In genomic region chr7:2405601-2406345, GRCh38 we compare ENCODE assay signal across 8 cellular contexts. TPM values are rescaled to one million over a fixed set of nuclear protein-coding genes. Genes with fewer than 3 reads are reported as not detected.
DNase-seq lines count a peak whose midpoint lies in the region; ATAC-seq and TF ChIP-seq lines count a peak whose summit lies in the region.

No MANE protein-coding gene starts in this region.

- H3K9me3 Mint-ChIP-seq in dendritic cell treated with granulocyte-macrophage colony-stimulating factor and Interleukin-4, amounts not matched to agents 40 ng/mL and 50 ng/mL, for 4 days: no peaks in the 10 kb centered on the region

- ATAC-seq in GM19025 (IDR thresholded peaks at IDR 0.05; ENCODE audit: low read depth, unreplicated experiment) (peak; percentile 47), HG03039 (IDR thresholded peaks at IDR 0.05; ENCODE audit: unreplicated experiment) (peak; percentile 30), gastrocnemius medialis (no peak), right cardiac atrium (no peak)

- peak overlapping the region; percentile 79 for H3K4me3 Mint-ChIP-seq in dendritic cell treated with granulocyte-macrophage colony-stimulating factor and Interleukin-4, amounts not matched to agents 40 ng/mL and 50 ng/mL, for 4 days

- H3K36me3 Mint-ChIP-seq in dendritic cell treated with granulocyte-macrophage colony-stimulating factor and Interleukin-4, amounts not matched to agents 40 ng/mL and 50 ng/mL, for 4 days (ENCODE audit: low read depth): no peaks in the 10 kb centered on the region

- H3K27ac Mint-ChIP-seq in dendritic cell treated with granulocyte-macrophage colony-stimulating factor and Interleukin-4, amounts not matched to agents 40 ng/mL and 50 ng/mL, for 4 days: peak overlapping the region; percentile 62

- H3K4me1 ChIP-seq in stomach (peaks cover 20 to 82% (median 54%) of the 10 kb centered on the region in 4 donors), sigmoid colon (peaks cover 0 to 37% (median 30%) of the 10 kb centered on the region in 4 donors), gastrocnemius medialis (peaks cover 14 to 24% of the 10 kb centered on the region in 2 donors), right cardiac atrium (ENCODE audit: control insufficient read depth, insufficient read depth, low read length) (peaks cover 9% of the 10 kb centered on the region)

- peak; percentile 32 for DNase-seq in T-helper 22 cell (ENCODE audit: low read depth)
- no peak for DNase-seq in stomach
- DNase-seq in sigmoid colon: no peak
- no peak for DNase-seq in gastrocnemius medialis
- DNase-seq in right cardiac atrium: no peak

- peak overlapping the region; percentile 59 to 88 (median 77) for H3K27ac ChIP-seq in stomach
- peak overlapping the region in 1 of 4 donors; percentile 12 for H3K27ac ChIP-seq in sigmoid colon
- H3K27ac ChIP-seq in gastrocnemius medialis: no peak overlapping the region
- H3K27ac ChIP-seq in right cardiac atrium (ENCODE audit: low read length): no peak overlapping the region

- H3K27me3 ChIP-seq in stomach (no peaks in the 10 kb centered on the region), sigmoid colon (no peaks in the 10 kb centered on the region), gastrocnemius medialis (no peaks in the 10 kb centered on the region), right cardiac atrium (ENCODE audit: control insufficient read depth, insufficient read depth) (no peaks in the 10 kb centered on the region)

- in situ Hi-C loops in gastrocnemius medialis (cut with MboI; ENCODE audit: low sequenced_read_pairs in 4 of 4): no loop called here

- TF ChIP-seq POLR2A in stomach (IDR thresholded peaks at IDR 0.05) (no peak), sigmoid colon (IDR thresholded peaks at IDR 0.05) (no peak), gastrocnemius medialis (IDR thresholded peaks at IDR 0.05) (no peak)

- TF ChIP-seq CTCF in stomach (IDR thresholded peaks at IDR 0.05): no peak
- no peak for TF ChIP-seq CTCF in sigmoid colon (IDR thresholded peaks at IDR 0.05)
- no peak for TF ChIP-seq CTCF in gastrocnemius medialis (IDR thresholded peaks at IDR 0.05 in 4 of 5, conservative IDR thresholded peaks at IDR 0.05 in 1 of 5)

- H3K4me1 Mint-ChIP-seq in dendritic cell treated with granulocyte-macrophage colony-stimulating factor and Interleukin-4, amounts not matched to agents 40 ng/mL and 50 ng/mL, for 4 days (ENCODE audit: low read depth): peaks cover 70% of the 10 kb centered on the region

- WGBS in stomach, 5 donors: 68 to 83% (median 76%) methylated on average over 21 of the region's 21 CpGs
- WGBS in sigmoid colon, 2 donors: 55 to 83% methylated on average over 21 of the region's 21 CpGs
- 81% methylated on average over 21 of the region's 21 CpGs for WGBS in right cardiac atrium

- TF ChIP-seq EP300 in stomach (IDR thresholded peaks at IDR 0.05) (no peak), sigmoid colon (IDR thresholded peaks at IDR 0.05) (no peak)

- H3K9me3 ChIP-seq in stomach: no peaks in the 10 kb centered on the region
- no peaks in the 10 kb centered on the region for H3K9me3 ChIP-seq in sigmoid colon
- H3K9me3 ChIP-seq in gastrocnemius medialis: no peaks in the 10 kb centered on the region
- H3K9me3 ChIP-seq in right cardiac atrium (ENCODE audit: control insufficient read depth, low read length): no peaks in the 10 kb centered on the region

- peak overlapping the region in 3 of 4 donors; percentile 9 to 96 (median 96) for H3K4me3 ChIP-seq in stomach
- H3K4me3 ChIP-seq in sigmoid colon: no peak overlapping the region
- H3K4me3 ChIP-seq in gastrocnemius medialis: no peak overlapping the region
- no peak overlapping the region for H3K4me3 ChIP-seq in right cardiac atrium (ENCODE audit: low read length)

- peaks cover 4% of the 10 kb centered on the region for H3K27me3 Mint-ChIP-seq in dendritic cell treated with granulocyte-macrophage colony-stimulating factor and Interleukin-4, amounts not matched to agents 40 ng/mL and 50 ng/mL, for 4 days

- intact Hi-C loops in dendritic cell treated with granulocyte-macrophage colony-stimulating factor and Interleukin-4, amounts not matched to agents 40 ng/mL and 50 ng/mL, for 4 days (cut with micrococcal nuclease): loop anchor here (10.0 kb wide), 1 partner anchor 51 kb away; the partner anchor contains the start of gene EIF3B
- intact Hi-C loops in stomach (cut with DNase I; ENCODE audit: low total_unique reads) (no loop called here), sigmoid colon (cut with DNase I) (no loop called here), gastrocnemius medialis (cut with DNase I; ENCODE audit: low total_unique reads) (no loop called here), right cardiac atrium (cut with DNase I) (no loop called here)

- no peaks in the 10 kb centered on the region for H3K36me3 ChIP-seq in stomach
- H3K36me3 ChIP-seq in sigmoid colon: no peaks in the 10 kb centered on the region
- no peaks in the 10 kb centered on the region for H3K36me3 ChIP-seq in gastrocnemius medialis

RNA-seq across cellular contexts. Expression of gene CHST12, which starts 2.4 kb away (rescaled TPM):
- total RNA-seq in stomach: 10 to 100 TPM in 2 of 5 donors, 1 to 10 TPM in 3; 1.7 to 23.0 (median 8.5) TPM
- 1 to 10 TPM; 1.8 to 6.6 (median 6.0) TPM for polyA plus RNA-seq in stomach
- total RNA-seq in sigmoid colon: 10 to 100 TPM in 3 of 4 donors, 1 to 10 TPM in 1; 7.5 to 10.9 (median 10.4) TPM
- 10 to 100 TPM in 1 of 3 donors, 1 to 10 TPM in 2; 1.2 to 11.9 (median 3.2) TPM for polyA plus RNA-seq in sigmoid colon
- total RNA-seq in gastrocnemius medialis: 10 to 100 TPM in 2 of 4 donors, 1 to 10 TPM in 2; 5.5 to 13.1 (median 10.1) TPM
- 10 to 100 TPM; 16.6 to 19.5 (median 19.4) TPM for total RNA-seq in right cardiac atrium
- polyA plus RNA-seq in right cardiac atrium: 17.9 TPM

RNA-seq across cellular contexts. Expression of gene EIF3B, which starts 51.1 kb away (rescaled TPM):
- total RNA-seq in stomach (100 to 1,000 TPM; 115 to 373 (median 150) TPM), sigmoid colon (100 to 1,000 TPM in 2 of 4 donors, 10 to 100 TPM in 2; 89.2 to 125 (median 103) TPM), gastrocnemius medialis (100 to 1,000 TPM; 105 to 207 (median 195) TPM), right cardiac atrium (10 to 100 TPM; 64.9 to 81.7 (median 72.8) TPM)
- polyA plus RNA-seq in stomach (10 to 100 TPM; 64.8 to 90.1 (median 88.3) TPM), sigmoid colon (100 to 1,000 TPM in 1 of 3 donors, 10 to 100 TPM in 2; 37.9 to 107 (median 47.4) TPM), right cardiac atrium (40.7 TPM)

Comparison
In these comparisons a context has a peak if more than half of its experiments do, and no peak if none do; other contexts are left out.
1. ATAC-seq: peak in GM19025 (single experiment) and HG03039 (single experiment); none in gastrocnemius medialis (0 of 2) and right cardiac atrium (0 of 2).
2. H3K27ac ChIP-seq: peak in stomach (5 of 5); none in gastrocnemius medialis (0 of 4) and right cardiac atrium (single experiment).
3. H3K4me3 ChIP-seq: peak in stomach (3 of 4); none in sigmoid colon (0 of 4), gastrocnemius medialis (0 of 4) and right cardiac atrium (single experiment).